ENCODE assay signal across 10 cellular contexts in genomic region chr5:170312666-170313065, GRCh38. TPM values are rescaled to one million over a fixed set of nuclear protein-coding genes. Genes with fewer than 3 reads are reported as not detected.
A peak's percentile ranks its signal among the peaks of the same experiment; 100 is the strongest.
DNase-seq lines count a peak whose midpoint lies in the region; ATAC-seq and TF ChIP-seq lines count a peak whose summit lies in the region.
"Had no signal": no experiment of that assay in that cellular context is flagged by ENCODE, and none has a peak within 500 bp of the region (broad histone marks: within the 10 kb centered on the region; RNA-seq: fewer than 3 reads in every experiment).

No MANE protein-coding gene starts in this region.

- TF ChIP-seq CTCF in RWPE2 (IDR thresholded peaks at IDR 0.05; ENCODE audit: poor library complexity, severe bottlenecking) = no peak
- TF ChIP-seq CTCF in adrenal gland (IDR thresholded peaks at IDR 0.05) = no peak
- no peak for TF ChIP-seq CTCF in omental fat pad (IDR thresholded peaks at IDR 0.05)

- no peak overlapping the region for H3K4me3 ChIP-seq in RWPE2 (ENCODE audit: severe bottlenecking)
- H3K4me3 ChIP-seq in adrenal gland = no peak overlapping the region
- H3K4me3 ChIP-seq: SK-N-MC had no signal

- peak overlapping the region in 3 of 6 donors; percentile 5 to 45 (median 14) for H3K27ac Mint-ChIP-seq in immature natural killer cell

- H3K36me3 Mint-ChIP-seq in immature natural killer cell = no peaks in the 10 kb centered on the region

- DNase-seq in activated gamma-delta T cell treated with Interleukin-2 at 50 U/mL for 16 hours = peak; percentile 19
- no peak for DNase-seq in activated gamma-delta T cell (lab: John Stamatoyannopoulos, UW)
- no peak for DNase-seq in RWPE2 (ENCODE audit: low spot score)
- peak in 4 of 7 donors; percentile 21 to 67 (median 52) for DNase-seq in adrenal gland
- no peak for DNase-seq in omental fat pad (ENCODE audit: low spot score)
- DNase-seq in sciatic nerve (ENCODE audit: low spot score) = no peak
- no peak for DNase-seq in immature natural killer cell

- H3K4me1 ChIP-seq in RWPE2 (ENCODE audit: insufficient read depth, poor library complexity, severe bottlenecking) = no peaks in the 10 kb centered on the region
- peaks cover 10 to 23% of the 10 kb centered on the region in 2 donors for H3K4me1 ChIP-seq in adrenal gland (replicated peaks in 1 of 2)

- ATAC-seq in RWPE2 (ENCODE audit: low read depth) = peak; percentile 81
- peak; percentile 37 for ATAC-seq in omental fat pad (ENCODE audit: low FRiP score)
- ATAC-seq in sciatic nerve = no peak
- ATAC-seq in GM18873 (IDR thresholded peaks at IDR 0.05; ENCODE audit: low FRiP score, unreplicated experiment) = no peak

- intact Hi-C loops in adrenal gland (cut with DNase I) = no loop called here
- intact Hi-C loops in sciatic nerve (cut with DNase I) = no loop called here

- H3K4me3 Mint-ChIP-seq in immature natural killer cell = peak overlapping the region in 2 of 5 donors; percentile 1 to 48

- TF ChIP-seq POLR2A in adrenal gland (IDR thresholded peaks at IDR 0.05) = no peak

- WGBS in adrenal gland, 4 donors = 51 to 75% (median 66%) methylated on average over 3 of the region's 3 CpGs

- H3K4me1 Mint-ChIP-seq in immature natural killer cell = peaks cover 18 to 28% of the 10 kb centered on the region in 2 donors

- H3K27ac ChIP-seq in RWPE2 (ENCODE audit: poor library complexity, severe bottlenecking) (no peak overlapping the region), adrenal gland (peak overlapping the region in 1 of 5 donors; percentile 73)
- H3K27ac ChIP-seq: SK-N-MC had no signal

- no peaks in the 10 kb centered on the region for H3K9me3 Mint-ChIP-seq in immature natural killer cell

- no peaks in the 10 kb centered on the region for H3K36me3 ChIP-seq in RWPE2 (ENCODE audit: low read depth)
- no peaks in the 10 kb centered on the region for H3K36me3 ChIP-seq in adrenal gland (replicated peaks in 1 of 2)

- no peaks in the 10 kb centered on the region for H3K27me3 Mint-ChIP-seq in immature natural killer cell (ENCODE audit: low read depth in 3 of 3)

- H3K9me3 ChIP-seq in RWPE2 (ENCODE audit: severe bottlenecking) (no peaks in the 10 kb centered on the region), adrenal gland (replicated peaks in 1 of 3) (no peaks in the 10 kb centered on the region)

- H3K27me3 ChIP-seq in RWPE2 (ENCODE audit: insufficient read depth, poor library complexity, severe bottlenecking) (no peaks in the 10 kb centered on the region), adrenal gland (no peaks in the 10 kb centered on the region)

RNA-seq across cellular contexts. Expression of gene LCP2, which starts 15.1 kb away (rescaled TPM):
- 10 to 100 TPM in 7 of 8 donors, 1 to 10 TPM in 1; 5.2 to 53.7 (median 23.0) TPM for total RNA-seq in adrenal gland
- polyA plus RNA-seq in adrenal gland = 10 to 100 TPM in 2 of 3 donors, 1 to 10 TPM in 1; 9.3 to 17.1 (median 13.9) TPM
- total RNA-seq in omental fat pad = 10 to 100 TPM; 33.5 to 81.2 (median 59.1) TPM
- 45.2 TPM for total RNA-seq in sciatic nerve
- polyA plus RNA-seq in immature natural killer cell = 100 to 1,000 TPM in 1 of 3 donors, 10 to 100 TPM in 2; 87.1 to 276 (median 99.3) TPM
- polyA plus RNA-seq: AG04450 had no signal

Comparison
In these comparisons a context has a peak if more than half of its experiments do, and no peak if none do; other contexts are left out.
1. DNase-seq: peak in activated gamma-delta T cell treated with Interleukin-2 at 50 U/mL for 16 hours (single experiment) and adrenal gland (4 of 7); none in activated gamma-delta T cell (single experiment), RWPE2 (single experiment), omental fat pad (single experiment), sciatic nerve (single experiment) and immature natural killer cell (0 of 3).
2. ATAC-seq: peak in RWPE2 (single experiment) and omental fat pad (single experiment); none in sciatic nerve (single experiment) and GM18873 (single experiment).